ENCODE assay signal across 11 cellular contexts in the genomic region with DNA sequence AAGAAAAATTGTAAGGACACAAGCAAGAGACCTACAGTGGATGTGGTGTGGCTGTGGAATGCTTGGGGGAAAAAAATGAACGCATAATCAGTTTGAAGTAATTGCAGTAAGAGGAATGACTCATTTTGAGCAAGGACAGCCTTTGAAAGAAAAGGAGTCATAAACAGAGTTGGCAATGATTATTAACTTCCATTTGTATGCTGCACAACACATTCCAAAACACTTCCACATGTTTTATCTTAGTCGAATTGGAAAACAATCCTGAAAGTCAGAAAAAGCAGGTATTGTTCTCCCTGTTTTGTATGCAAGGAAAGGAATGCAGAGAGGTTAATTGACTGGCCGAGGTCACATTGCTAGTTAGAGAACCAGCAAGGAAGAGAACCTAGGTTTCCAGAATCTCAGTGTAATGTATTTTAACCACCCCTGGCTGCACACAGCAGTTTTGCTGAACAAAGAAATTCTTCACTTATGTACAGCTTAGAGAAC.
DNase-seq lines count a peak whose midpoint lies in the region; ATAC-seq, FAIRE-seq and TF ChIP-seq lines count a peak whose summit lies in the region.
"Had no signal": no experiment of that assay in that cellular context is flagged by ENCODE, and none has a peak within 500 bp of the region (broad histone marks: within the 10 kb centered on the region; RNA-seq: fewer than 3 reads in every experiment).

No MANE protein-coding gene starts in this region.

- peak; percentile 80 for DNase-seq in AG20443 (ENCODE audit: low spot score)
- DNase-seq in M059J (ENCODE audit: low read depth) = peak; percentile 83
- no peak for DNase-seq in endodermal cell
- no peak for DNase-seq in HTR-8/SVneo (ENCODE audit: insufficient read length, low spot score)
- no peak for DNase-seq in NK-92 treated with Interleukin-12 subunit alpha and Interleukin-12 subunit beta, amount 100 ng/mL, for 24 hours (lab: John Stamatoyannopoulos, UW)
- DNase-seq: activated CD4-positive, alpha-beta memory T cell treated with anti-CD3 and anti-CD28 coated beads for 36 hours; NCI-H146 had no signal

- no peak for FAIRE-seq in HTR-8/SVneo (lab: Jason Lieb, UNC)

- H3K27me3 ChIP-seq in endodermal cell (ENCODE audit: control insufficient read depth, insufficient read depth, low read length, poor library complexity, severe bottlenecking) = no peaks in the 10 kb centered on the region

- TF ChIP-seq CTCF in endodermal cell (conservative IDR thresholded peaks at IDR 0.05) = no peak

- H3K36me3 Mint-ChIP-seq in endodermal cell (ENCODE audit: low read depth) = no peaks in the 10 kb centered on the region
- H3K36me3 Mint-ChIP-seq: activated CD4-positive, alpha-beta memory T cell treated with anti-CD3 and anti-CD28 coated beads for 36 hours had no signal

- H3K36me3 ChIP-seq in endodermal cell (ENCODE audit: control insufficient read depth, insufficient read depth, low read length) (no peaks in the 10 kb centered on the region), mesodermal cell (ENCODE audit: control insufficient read depth, insufficient read depth, low read length) (no peaks in the 10 kb centered on the region)

- no peak overlapping the region for H3K9ac ChIP-seq in endodermal cell (ENCODE audit: extremely low read depth, low read length, poor library complexity, severe bottlenecking)
- H3K9ac ChIP-seq: parathyroid adenoma had no signal

- H3K4me1 Mint-ChIP-seq in endodermal cell = peaks cover 9% of the 10 kb centered on the region

- H3K27me3 Mint-ChIP-seq in endodermal cell (ENCODE audit: insufficient read depth) = no peaks in the 10 kb centered on the region
- H3K27me3 Mint-ChIP-seq: activated CD4-positive, alpha-beta memory T cell treated with anti-CD3 and anti-CD28 coated beads for 36 hours had no signal

- H3K4me3 ChIP-seq in endodermal cell (ENCODE audit: low read length) = no peak overlapping the region
- H3K4me3 ChIP-seq in mesodermal cell (ENCODE audit: extremely low read depth, insufficient read depth, low read length, poor library complexity, severe bottlenecking) = no peak overlapping the region

- ATAC-seq in GM21528 (IDR thresholded peaks at IDR 0.05; ENCODE audit: low FRiP score, unreplicated experiment) (no peak), HG03175 (IDR thresholded peaks at IDR 0.05; ENCODE audit: unreplicated experiment) (no peak)

- 50 to 64% methylated on average over 2 to 3 of the region's 3 CpGs for WGBS in endodermal cell (ENCODE audit: insufficient coverage in 1 of 2, insufficient read length in 1 of 2), 2 experiments
- WGBS in mesodermal cell (ENCODE audit: insufficient coverage in 2 of 2), 2 experiments = 55 to 64% methylated on average over 2 to 3 of the region's 3 CpGs

- no peaks in the 10 kb centered on the region for H3K9me3 ChIP-seq in endodermal cell (ENCODE audit: control insufficient read depth, low read length)
- H3K9me3 ChIP-seq in mesodermal cell (ENCODE audit: control insufficient read depth, low read length) = no peaks in the 10 kb centered on the region

- no peaks in the 10 kb centered on the region for H3K9me3 Mint-ChIP-seq in endodermal cell

- H3K27ac ChIP-seq in endodermal cell (ENCODE audit: low read depth, low read length) = peak overlapping the region; percentile 50
- peak overlapping the region; percentile 79 for H3K27ac ChIP-seq in mesodermal cell (ENCODE audit: low read depth, low read length, severe bottlenecking)
- H3K27ac ChIP-seq: parathyroid adenoma had no signal

- peak overlapping the region; percentile 45 for H3K27ac Mint-ChIP-seq in endodermal cell
- H3K27ac Mint-ChIP-seq: activated CD4-positive, alpha-beta memory T cell treated with anti-CD3 and anti-CD28 coated beads for 36 hours had no signal

- H3K4me1 ChIP-seq in endodermal cell (ENCODE audit: control insufficient read depth, insufficient read depth, low read length) = peaks cover 6% of the 10 kb centered on the region
- H3K4me1 ChIP-seq in mesodermal cell (ENCODE audit: control insufficient read depth, insufficient read depth, low read length, poor library complexity, severe bottlenecking) = peaks cover 11% of the 10 kb centered on the region
- H3K4me1 ChIP-seq: parathyroid adenoma had no signal

- H3K4me3 Mint-ChIP-seq in endodermal cell = no peak overlapping the region
- H3K4me3 Mint-ChIP-seq: activated CD4-positive, alpha-beta memory T cell treated with anti-CD3 and anti-CD28 coated beads for 36 hours had no signal

Comparison
In these comparisons a context has a peak if more than half of its experiments do, and no peak if none do; other contexts are left out.
1. DNase-seq: peak in AG20443 (single experiment) and M059J (single experiment); none in endodermal cell (single experiment), HTR-8/SVneo (single experiment) and NK-92 treated with Interleukin-12 subunit alpha and Interleukin-12 subunit beta, amount 100 ng/mL, for 24 hours (single experiment).